In the genomic region with DNA sequence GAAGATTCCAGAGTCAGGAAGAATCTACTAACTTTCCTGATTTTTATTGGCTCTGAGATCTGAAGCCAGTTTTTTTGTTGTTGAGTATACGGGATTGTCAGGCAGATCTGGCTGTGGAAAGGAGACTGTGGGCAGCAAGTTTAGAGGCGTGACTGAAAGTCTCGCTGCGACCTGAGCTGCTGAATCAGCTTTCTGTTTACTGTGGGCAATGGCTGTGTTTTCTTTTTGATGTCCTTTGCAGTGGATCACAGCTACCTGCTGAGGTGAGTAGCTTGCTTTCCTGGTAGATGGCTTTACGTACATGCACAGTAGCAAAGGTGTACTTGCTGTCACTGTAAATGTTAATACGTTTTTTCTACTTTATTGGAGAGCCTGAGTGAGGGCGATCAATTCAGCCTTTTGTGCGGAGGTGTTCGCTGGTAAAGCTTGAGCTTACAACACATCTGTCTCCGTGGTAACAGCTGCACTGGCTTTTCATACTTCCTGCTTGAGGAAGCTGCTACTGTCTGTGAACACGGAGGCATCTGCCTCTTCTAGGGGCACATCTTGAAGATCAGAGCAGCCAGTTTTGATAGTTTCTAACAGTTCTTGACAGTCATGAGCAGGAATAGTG, we compare ENCODE assay signal across 8 cellular contexts.
DNase-seq lines count a peak whose midpoint lies in the region; TF ChIP-seq lines count a peak whose summit lies in the region.
"Not testable (repeated sequence)": the region's sequence is repeated elsewhere in the genome, so short reads cannot be mapped to it uniquely, and the experiment has no call there.

No MANE protein-coding gene starts in this region.

- H3K27ac Mint-ChIP-seq in IgD-negative memory B cell (peak overlapping the region; percentile 71 to 85 (median 71)), immature natural killer cell (peak overlapping the region; percentile 91 to 97 (median 94))

- not testable (repeated sequence) for H3K36me3 ChIP-seq in BJ (ENCODE audit: control insufficient read depth, insufficient read depth, low read length); parathyroid adenoma (ENCODE audit: control insufficient read depth, insufficient read depth, low read length)

- H2AFZ ChIP-seq in parathyroid adenoma = peak overlapping the region; percentile 75

- not testable (repeated sequence) for H3K79me2 ChIP-seq in parathyroid adenoma

- peaks cover 14% of the 10 kb centered on the region for H3K4me1 ChIP-seq in parathyroid adenoma

- H3K9me3 ChIP-seq in parathyroid adenoma (ENCODE audit: control insufficient read depth, low read length) = not testable (repeated sequence)

- not testable (repeated sequence) for H3K27me3 ChIP-seq in BJ (ENCODE audit: control insufficient read depth, insufficient read depth, low read length); parathyroid adenoma (ENCODE audit: control insufficient read depth, insufficient read depth, low read length)

- not testable (repeated sequence) for H3K36me3 Mint-ChIP-seq in IgD-negative memory B cell, immature natural killer cell

- H3K4me1 Mint-ChIP-seq in IgD-negative memory B cell (peaks cover 11 to 13% (median 11%) of the 10 kb centered on the region in 3 donors), immature natural killer cell (peaks cover 16 to 24% of the 10 kb centered on the region in 2 donors)

- not testable (repeated sequence) for H3K27me3 Mint-ChIP-seq in IgD-negative memory B cell; immature natural killer cell (ENCODE audit: low read depth in 3 of 3)

- H3K9ac ChIP-seq in parathyroid adenoma = not testable (repeated sequence)

- POLR2A ChIA-PET in BJ (lab: Charles Lee) = not testable (repeated sequence)

- peak overlapping the region; percentile 84 for H3K27ac ChIP-seq in parathyroid adenoma

- peak overlapping the region; percentile 66 to 86 (median 76) for H3K4me3 Mint-ChIP-seq in IgD-negative memory B cell
- H3K4me3 Mint-ChIP-seq in immature natural killer cell = peak overlapping the region; percentile 83 to 89 (median 86)

- peak overlapping the region; percentile 72 for H3K4me2 ChIP-seq in parathyroid adenoma (ENCODE audit: low read length)

- not testable (repeated sequence) for DNase-seq in BJ (ENCODE audit: low read depth)
- peak; percentile 2 for DNase-seq in SW480 (ENCODE audit: low spot score)
- peak; percentile 38 for DNase-seq in activated T-cell treated with anti-CD3 and anti-CD28 coated beads, Interleukin-2, amount 50 U/mL, for 1 hour
- DNase-seq in cardiac fibroblast (ENCODE audit: low read depth in 2 of 2) = peak; percentile 9 to 10
- DNase-seq in immature natural killer cell = peak; percentile 56 to 69 (median 66)
- DNase-seq in stimulated activated CD8-positive, alpha-beta memory T cell treated with anti-CD3 and anti-CD28 coated beads, Interleukin-4, amount 100 ng/mL, for 48 hours = peak; percentile 43

- H3K9me3 Mint-ChIP-seq in IgD-negative memory B cell, immature natural killer cell: not testable (repeated sequence)

- CTCF ChIA-PET in BJ (lab: Yijun Ruan, JAX) = not testable (repeated sequence)

- H3K4me3 ChIP-seq in BJ (ENCODE audit: low read depth, low read length) (peak overlapping the region; percentile 12), cardiac fibroblast (replicated peaks in 1 of 2; ENCODE audit: low read depth in 2 of 2, low read length in 2 of 2) (peak overlapping the region in 1 of 2 donors; percentile 18), parathyroid adenoma (ENCODE audit: low read depth, low read length) (peak overlapping the region; percentile 57)

- not testable (repeated sequence) for TF ChIP-seq CTCF in BJ (IDR thresholded peaks at IDR 0.05; ENCODE audit: insufficient read depth, low read depth, low read length); cardiac fibroblast (IDR thresholded peaks at IDR 0.05; ENCODE audit: low read depth, low read length); parathyroid adenoma (IDR thresholded peaks at IDR 0.05)
